In genomic region chr10:62083413-62083794, GRCh38 we compare ENCODE assay signal across 8 cellular contexts.
DNase-seq lines count a peak whose midpoint lies in the region; ATAC-seq, FAIRE-seq and TF ChIP-seq lines count a peak whose summit lies in the region.

No MANE protein-coding gene starts in this region.

- intact Hi-C loops in HepG2 (cut with micrococcal nuclease; ENCODE audit: unreplicated experiment) = loop anchor here (2.0 kb wide), 1 partner anchor 35 kb away; no protein-coding TSS in a partner anchor

- H2AFZ ChIP-seq in ACC112 (ENCODE audit: low read length, unreplicated experiment) (no peak overlapping the region), HepG2 (ENCODE audit: low read length) (no peak overlapping the region)

- no peak for TF ChIP-seq RAD21 in HepG2 (CRISPR knock-in tag; IDR thresholded peaks at IDR 0.05)

- no peak for FAIRE-seq in HepG2 (lab: Jason Lieb, UNC)

- TF ChIP-seq CTCF in HepG2 (CRISPR knock-in tag; IDR thresholded peaks at IDR 0.05) = no peak
- no peak for TF ChIP-seq CTCF in upper lobe of left lung (IDR thresholded peaks at IDR 0.05)

- peak; percentile 63 for DNase-seq in astrocyte of the hippocampus (ENCODE audit: low read depth, low spot score)
- DNase-seq in HepG2 (ENCODE audit: low spot score) = no peak
- no peak for DNase-seq in upper lobe of left lung
- no peak for DNase-seq in SK-N-DZ (ENCODE audit: low spot score)
- no peak for DNase-seq in NCI-H524 (lab: John Stamatoyannopoulos, UW)

- TF ChIP-seq EP300 in HepG2 (IDR thresholded peaks at IDR 0.05; ENCODE audit: low read depth in 2 of 2, low read length in 2 of 2) = no peak
- no peak for TF ChIP-seq EP300 in HepG2 (CRISPR knock-in tag; IDR thresholded peaks at IDR 0.05; ENCODE audit: borderline replicate concordance)
- TF ChIP-seq EP300 in upper lobe of left lung (IDR thresholded peaks at IDR 0.05) = no peak

- H3K79me2 ChIP-seq in ACC112 (ENCODE audit: control insufficient read depth, insufficient read depth, low read length, unreplicated experiment) (peaks cover 36% of the 10 kb centered on the region), HepG2 (ENCODE audit: insufficient read depth, low read length) (peaks cover 35% of the 10 kb centered on the region)

- H3K9ac ChIP-seq in HepG2 (ENCODE audit: insufficient read depth, low read depth, low read length) = no peak overlapping the region

- H3K9me3 ChIP-seq in HepG2 (ENCODE audit: low read length) (no peaks in the 10 kb centered on the region), upper lobe of left lung (no peaks in the 10 kb centered on the region)

- CTCF ChIA-PET in HepG2 (lab: Yijun Ruan, JAX; ENCODE audit: low intra/inter-chr PET ratio, low total read pairs) = no interaction called here

- no peak overlapping the region for H3K4me2 ChIP-seq in HepG2 (ENCODE audit: low read depth, low read length)

- WGBS in HepG2 (ENCODE audit: low lambda C conversion rate) = 95% methylated on average over 2 of the region's 2 CpGs
- WGBS in upper lobe of left lung, 2 donors = 27 to 36% methylated on average over 2 of the region's 2 CpGs

- H3K4me1 ChIP-seq in ACC112 (ENCODE audit: control insufficient read depth, insufficient read depth, low read length, unreplicated experiment) (peaks cover 64% of the 10 kb centered on the region), HepG2 (ENCODE audit: insufficient read depth, low read length) (peaks cover 51% of the 10 kb centered on the region), upper lobe of left lung (peaks cover 33 to 37% (median 35%) of the 10 kb centered on the region in 4 donors)

- H3K36me3 ChIP-seq in ACC112 (ENCODE audit: insufficient read depth, low read length) (peaks cover 19% of the 10 kb centered on the region), HepG2 (replicated peaks in 1 of 2; ENCODE audit: control insufficient read depth in 1 of 2, insufficient read depth in 2 of 2, low read length in 2 of 2) (peaks cover 20 to 54% of the 10 kb centered on the region in 2 experiments), upper lobe of left lung (peaks cover 6 to 23% (median 12%) of the 10 kb centered on the region in 4 donors)

- H3K27ac ChIP-seq in ACC112 (ENCODE audit: low read depth, low read length) (peak overlapping the region; percentile 97), HepG2 (ENCODE audit: extremely low read length, insufficient read depth, low read length) (peak overlapping the region; percentile 74), upper lobe of left lung (peak overlapping the region; percentile 70 to 80 (median 78))

- POLR2A ChIA-PET in HepG2 (lab: Yijun Ruan, JAX) = interaction anchor here (1.3 to 1.8 kb wide), 2 partner anchors 10 to 16 kb away, joined by 6 to 14 read pairs; no protein-coding TSS in a partner anchor

- TF ChIP-seq POLR2A in HepG2 (IDR thresholded peaks at IDR 0.05; ENCODE audit: insufficient read depth in 1 of 2, low read depth in 2 of 2, low read length in 2 of 2) (no peak), upper lobe of left lung (IDR thresholded peaks at IDR 0.05) (no peak)

- H4K20me1 ChIP-seq in HepG2 (ENCODE audit: insufficient read depth, low read length) = no peaks in the 10 kb centered on the region

- H3K27me3 ChIP-seq in ACC112 (ENCODE audit: insufficient read depth, low read length) (no peaks in the 10 kb centered on the region), HepG2 (ENCODE audit: control insufficient read depth in 1 of 2, insufficient read depth in 2 of 2, low read length in 2 of 2) (no peaks in the 10 kb centered on the region), upper lobe of left lung (no peaks in the 10 kb centered on the region)

- H3K4me3 ChIP-seq in ACC112 (ENCODE audit: low read depth, low read length) = no peak overlapping the region; the same call in none of the 2 replicates
- no peak overlapping the region for H3K4me3 ChIP-seq in HepG2 (replicated peaks in 1 of 3; ENCODE audit: insufficient read depth in 1 of 3, low read depth in 2 of 3, low read length in 3 of 3)
- no peak overlapping the region for H3K4me3 ChIP-seq in upper lobe of left lung

- no TSS peak for BruUV-seq in HepG2 (replicated peaks; lab: Mats Ljungman, UMichigan)

- ATAC-seq in HG03354 (IDR thresholded peaks at IDR 0.05; ENCODE audit: poor library complexity, severe bottlenecking, unreplicated experiment) (peak; percentile 13), HepG2 (no peak; the same call in 2 of the 3 replicates), upper lobe of left lung (ENCODE audit: low FRiP score in 2 of 2) (peak in 1 of 2 donors; percentile 77), GM21786 (IDR thresholded peaks at IDR 0.05; ENCODE audit: unreplicated experiment) (no peak)

- in situ Hi-C loops in HepG2 (cut with HindIII; ENCODE audit: extremely low pct_ligation_motif_present, low pct_unique_long_range_greater_than_20kb) = no loop called here

TF ChIP-seq in HepG2, 621 proteins besides CTCF, POLR2A, EP300 and RAD21:
- peak; percentile 58 for TF ChIP-seq RFX3 (CRISPR knock-in tag; IDR thresholded peaks at IDR 0.05)
- TF ChIP-seq ASH2L (IDR thresholded peaks at IDR 0.05; ENCODE audit: insufficient read length, low read depth, low read length) = no peak
- no peak for TF ChIP-seq FOSL1 (CRISPR knock-in tag; IDR thresholded peaks at IDR 0.05; ENCODE audit: borderline replicate concordance)
- peak; percentile 43; the same call in 1 of the 2 replicates for TF ChIP-seq RFX1 (IDR thresholded peaks at IDR 0.05)
TF ChIP-seq in HepG2: peak in this region for 2.
